In the genomic region with DNA sequence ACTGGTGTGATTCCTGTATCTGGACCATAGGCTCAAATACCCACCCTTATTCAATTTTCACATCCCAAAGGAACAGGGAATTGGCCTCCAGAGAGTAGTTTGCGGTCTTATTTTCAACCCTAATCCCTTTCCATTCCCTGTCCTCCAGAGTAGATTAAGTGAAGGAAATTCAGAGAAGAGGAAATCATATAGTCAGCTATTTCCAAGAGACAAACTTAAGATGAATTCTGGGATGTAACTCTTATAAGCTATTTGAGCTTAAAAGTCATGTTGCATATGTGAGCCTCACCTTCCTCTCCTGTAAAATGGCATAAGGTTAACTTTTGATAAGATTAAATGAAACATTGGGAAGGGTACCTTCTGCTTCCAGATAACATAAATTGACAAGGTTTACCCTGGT, we compare ENCODE assay signal across 28 cellular contexts. TPM values are rescaled to one million over a fixed set of nuclear protein-coding genes. Genes with fewer than 3 reads are reported as not detected.
"Had no signal": no experiment of that assay in that cellular context is flagged by ENCODE, and none has a peak within 500 bp of the region (broad histone marks: within the 10 kb centered on the region; RNA-seq: fewer than 3 reads in every experiment).

No MANE protein-coding gene starts in this region.

- H3K36me3 ChIP-seq: stomach, suprapubic skin, thoracic aorta, thyroid gland, tibial artery, tibial nerve, transverse colon, upper lobe of left lung, upper lobe of right lung, uterus, vagina had no signal

- DNase-seq: stimulated activated CD4-positive, alpha-beta T cell treated with anti-CD3 and anti-CD28 coated beads, Interleukin-2, amount 100 ng/mL, for 48 hours; stimulated activated CD4-positive, alpha-beta T cell treated with anti-CD3 and anti-CD28 coated beads, Interleukin-4, amount 100 ng/mL, for 1 hour; stimulated activated CD4-positive, alpha-beta T cell treated with anti-CD3 and anti-CD28 coated beads, Interleukin-4, amount 100 ng/mL, for 24 hours; stimulated activated CD4-positive, alpha-beta T cell treated with anti-CD3 and anti-CD28 coated beads, Interleukin-4, amount 100 ng/mL, for 4 hours; stimulated activated CD8-positive, alpha-beta memory T cell treated with anti-CD3 and anti-CD28 coated beads, Interleukin-4, amount 100 ng/mL, for 48 hours; stimulated activated naive B cell treated with anti-CD40 and anti-IgM and Interleukin-4, amounts not matched to agents 10 μg/mL and 1 μg/mL and 100 μg/mL, for 72 hours; stimulated activated naive CD4-positive, alpha-beta T cell; stimulated activated naive CD4-positive, alpha-beta T cell treated with Interleukin-2 at 50 U/mL for 16 hours; stimulated activated naive CD8-positive, alpha-beta T cell treated with anti-CD3 and anti-CD28 coated beads, Interleukin-15, amount 100 ng/mL, for 72 hours; stimulated activated naive CD8-positive, alpha-beta T cell treated with anti-CD3 and anti-CD28 coated beads, Interleukin-15, Interleukin-2, amounts not matched to agents 100 U/mL and 50 U/mL, for 24 hours; stomach; substantia nigra; testis; thyroid gland; tibial artery; transverse colon; trophoblast cell; upper lobe of left lung; upper lobe of right lung; uterus had no signal

- ATAC-seq: stimulated activated effector memory CD8-positive, alpha-beta T cell treated with anti-CD3 and anti-CD28 coated beads, Interleukin-12 subunit alpha, Interleukin-12 subunit beta, amount 100 ng/mL, for 72 hours; stimulated activated memory B cell treated with anti-CD40 and anti-IgM and Interleukin-4, amounts not matched to agents 10 μg/mL and 1 μg/mL and 100 μg/mL, for 72 hours; stimulated activated naive B cell treated with anti-CD40 and anti-IgM and Interleukin-4, amounts not matched to agents 10 μg/mL and 1 μg/mL and 100 μg/mL, for 72 hours; stimulated activated naive CD8-positive, alpha-beta T cell treated with anti-CD3 and anti-CD28 coated beads, Interleukin-15, amount 100 ng/mL, for 72 hours; stimulated activated naive CD8-positive, alpha-beta T cell treated with anti-CD3 and anti-CD28 coated beads, Interleukin-15, Interleukin-2, amounts not matched to agents 100 U/mL and 50 U/mL, for 24 hours; upper lobe of right lung had no signal

- FAIRE-seq: urothelium cell line had no signal

- H3K27me3 ChIP-seq: stomach, suprapubic skin, testis, thyroid gland, tibial nerve, transverse colon, upper lobe of left lung, upper lobe of right lung, uterus, vagina had no signal

- H3K27ac ChIP-seq: stomach, suprapubic skin, testis, thoracic aorta, thyroid gland, tibial artery, tibial nerve, transverse colon, upper lobe of left lung, upper lobe of right lung, uterus, vagina had no signal

- H3K4me1 ChIP-seq: stomach, testis, tibial artery, tibial nerve, transverse colon, upper lobe of left lung, upper lobe of right lung had no signal

- H3K4me3 ChIP-seq: stomach, suprapubic skin, testis, thoracic aorta, thyroid gland, tibial artery, tibial nerve, transverse colon, upper lobe of left lung, upper lobe of right lung, uterus, vagina had no signal

- H3K9me3 ChIP-seq: stomach, suprapubic skin, testis, thoracic aorta, thyroid gland, tibial artery, tibial nerve, transverse colon, upper lobe of left lung, upper lobe of right lung, uterus, vagina had no signal

RNA-seq across cellular contexts. Expression of gene ADAMTS18, which starts 37.4 kb away (rescaled TPM):
- total RNA-seq: ureter had no signal
- polyA plus RNA-seq: stomach had no signal
